29 cellular contexts compared by ENCODE assay signal in the genomic region with DNA sequence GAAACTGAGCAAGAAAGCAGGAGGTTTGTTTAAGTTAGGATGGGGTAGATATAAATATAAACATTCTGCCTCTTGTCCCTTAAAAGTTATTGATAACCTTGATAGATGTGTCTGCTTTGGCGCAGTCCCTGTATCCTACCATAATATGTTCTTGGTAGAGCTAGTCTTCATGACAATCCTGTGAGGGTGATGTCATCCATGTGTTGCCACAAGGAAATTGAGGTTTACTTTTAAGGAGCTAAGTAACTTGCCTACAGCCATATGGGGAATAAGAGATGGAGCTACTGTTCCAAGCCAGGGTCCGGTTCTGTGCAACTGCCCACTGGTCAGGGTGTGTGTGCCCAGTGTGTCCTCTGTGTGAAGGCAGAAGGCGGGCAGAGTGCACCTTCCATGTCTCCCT.
DNase-seq lines count a peak whose midpoint lies in the region; ATAC-seq, FAIRE-seq and TF ChIP-seq lines count a peak whose summit lies in the region.
"Had no signal": no experiment of that assay in that cellular context is flagged by ENCODE, and none has a peak within 500 bp of the region (broad histone marks: within the 10 kb centered on the region; RNA-seq: fewer than 3 reads in every experiment).

No MANE protein-coding gene starts in this region.

- no peaks in the 10 kb centered on the region for H3K9me3 ChIP-seq in CD4-positive, alpha-beta T cell (ENCODE audit: control insufficient read depth, low read length)
- H3K9me3 ChIP-seq: colonic mucosa, MG63, upper lobe of right lung had no signal

- POLR2A ChIA-PET in CD4-positive, alpha-beta T cell (lab: Charles Lee), result no interaction called here
- POLR2A ChIA-PET in activated B cell treated with CpG ODN at 0.5 μM for 24 hours (lab: Charles Lee), result no interaction called here

- H3K27me3 Mint-ChIP-seq in CD4-positive, alpha-beta T cell, result no peaks in the 10 kb centered on the region
- H3K27me3 Mint-ChIP-seq in activated B cell treated with CpG ODN at 0.5 μM for 24 hours (no peaks in the 10 kb centered on the region), nephron progenitor cell (ENCODE audit: low read depth, poor library complexity) (no peaks in the 10 kb centered on the region)
- H3K27me3 Mint-ChIP-seq: activated CD4-positive, alpha-beta T cell treated with anti-CD3 and anti-CD28 coated beads for 36 hours had no signal

- FAIRE-seq in H54 (lab: Jason Lieb, UNC), result no peak
- FAIRE-seq: D721Med had no signal

- no peak for TF ChIP-seq POLR2A in H54 (IDR thresholded peaks at IDR 0.05; ENCODE audit: low read depth, low read length)

- H3K27ac Mint-ChIP-seq in CD4-positive, alpha-beta T cell, result peak overlapping the region; percentile 15
- peak overlapping the region; percentile 16 for H3K27ac Mint-ChIP-seq in activated B cell treated with CpG ODN at 0.5 μM for 24 hours
- H3K27ac Mint-ChIP-seq in nephron progenitor cell, result no peak overlapping the region
- H3K27ac Mint-ChIP-seq: activated CD4-positive, alpha-beta T cell treated with anti-CD3 and anti-CD28 coated beads for 36 hours; T-helper 1 cell treated with Interleukin-12 subunit alpha and Interleukin-12 subunit beta and Interleukin-4 antibody, amounts not matched to agents 30 μg/mL and 1 μg/mL, for 36 hours had no signal

- peaks cover 13% of the 10 kb centered on the region for H3K4me1 Mint-ChIP-seq in CD4-positive, alpha-beta T cell (ENCODE audit: low read depth)
- H3K4me1 Mint-ChIP-seq in activated B cell treated with CpG ODN at 0.5 μM for 24 hours (peaks cover 48% of the 10 kb centered on the region), nephron progenitor cell (peaks cover 38% of the 10 kb centered on the region)

- no peak for DNase-seq in CD4-positive, alpha-beta T cell
- DNase-seq in activated B cell treated with CpG ODN at 0.5 μM for 24 hours (no peak), kidney tubule cell (ENCODE audit: low spot score) (peak; percentile 34), H54 (ENCODE audit: insufficient read length, low spot score) (no peak), nephron progenitor cell (no peak), NCI-H1105 (lab: John Stamatoyannopoulos, UW) (no peak)
- no peak for DNase-seq in activated CD8-positive, alpha-beta memory T cell treated with anti-CD3 and anti-CD28 coated beads, Interleukin-2, amount 50 U/mL, for 48 hours
- DNase-seq: activated CD4-positive, alpha-beta T cell treated with anti-CD3 and anti-CD28 coated beads for 36 hours; activated CD8-positive, alpha-beta memory T cell treated with anti-CD3 and anti-CD28 coated beads for 24 hours; activated naive CD4-positive, alpha-beta T cell; activated T-cell treated with anti-CD3 and anti-CD28 coated beads, Interleukin-2, amount 50 U/mL, for 1 hour; amniotic stem cell; C1 segment of cervical spinal cord; colonic mucosa; endodermal cell; HCEC 1CT; hypothalamus; KG1; left ventricle myocardium superior; MG63; natural killer cell; NCI-H1417; NCI-H446 treated with DMSO at 0.1 percent for 48 hours; stimulated activated CD4-positive, alpha-beta T cell treated with anti-CD3 and anti-CD28 coated beads, Interleukin-1b, Interleukin-23, amount 100 ng/mL, for 48 hours; substantia nigra; upper lobe of right lung had no signal

- H3K27me3 ChIP-seq in CD4-positive, alpha-beta T cell (ENCODE audit: control insufficient read depth, insufficient read depth, low read length), result no peaks in the 10 kb centered on the region
- H3K27me3 ChIP-seq: colonic mucosa, MG63, upper lobe of right lung had no signal

- H3K27ac ChIP-seq in 22Rv1, result peak overlapping the region; percentile 98
- no peak overlapping the region for H3K27ac ChIP-seq in CD4-positive, alpha-beta T cell (ENCODE audit: low read depth, low read length)
- H3K27ac ChIP-seq: upper lobe of right lung had no signal

- ATAC-seq in CD4-positive, alpha-beta T cell (ENCODE audit: poor library complexity), result no peak
- ATAC-seq in activated B cell treated with CpG ODN at 0.5 μM for 24 hours (ENCODE audit: low read depth), result no peak
- ATAC-seq: activated CD4-positive, alpha-beta T cell treated with anti-CD3 and anti-CD28 coated beads for 36 hours; left ventricle myocardium superior; natural killer cell; upper lobe of right lung had no signal

- intact Hi-C loops in CD4-positive, alpha-beta T cell (cut with DNase I, micrococcal nuclease), result no loop called here
- intact Hi-C loops in activated B cell treated with CpG ODN at 0.5 μM for 24 hours (cut with micrococcal nuclease), result no loop called here

- H3K36me3 Mint-ChIP-seq in CD4-positive, alpha-beta T cell (ENCODE audit: low read depth), result peaks cover 62% of the 10 kb centered on the region
- H3K36me3 Mint-ChIP-seq in activated B cell treated with CpG ODN at 0.5 μM for 24 hours (ENCODE audit: low read depth) (peaks cover 65% of the 10 kb centered on the region), nephron progenitor cell (ENCODE audit: low read depth) (peaks cover 48% of the 10 kb centered on the region)
- H3K36me3 Mint-ChIP-seq: natural killer cell had no signal

- CTCF ChIA-PET in CD4-positive, alpha-beta T cell (lab: Charles Lee), result no interaction called here
- CTCF ChIA-PET in activated B cell treated with CpG ODN at 0.5 μM for 24 hours (lab: Charles Lee), result interaction anchor here (1.1 kb wide), 1 partner anchor 513 kb away, joined by 3 read pairs; no protein-coding TSS in a partner anchor

- H3K4me3 Mint-ChIP-seq in CD4-positive, alpha-beta T cell, result no peak overlapping the region
- H3K4me3 Mint-ChIP-seq in activated B cell treated with CpG ODN at 0.5 μM for 24 hours (no peak overlapping the region), nephron progenitor cell (no peak overlapping the region)
- H3K4me3 Mint-ChIP-seq: activated CD4-positive, alpha-beta T cell treated with anti-CD3 and anti-CD28 coated beads for 36 hours; endodermal cell; natural killer cell; T-helper 1 cell treated with Interleukin-12 subunit alpha and Interleukin-12 subunit beta and Interleukin-4 antibody, amounts not matched to agents 30 μg/mL and 1 μg/mL, for 36 hours had no signal

- H3K9me3 Mint-ChIP-seq in CD4-positive, alpha-beta T cell, result no peaks in the 10 kb centered on the region
- H3K9me3 Mint-ChIP-seq in activated B cell treated with CpG ODN at 0.5 μM for 24 hours (no peaks in the 10 kb centered on the region), nephron progenitor cell (no peaks in the 10 kb centered on the region)
- H3K9me3 Mint-ChIP-seq: endodermal cell; natural killer cell; T-helper 1 cell treated with Interleukin-12 subunit alpha and Interleukin-12 subunit beta and Interleukin-4 antibody, amounts not matched to agents 30 μg/mL and 1 μg/mL, for 36 hours had no signal

- TF ChIP-seq CTCF in 22Rv1 (IDR thresholded peaks at IDR 0.05) (no peak), activated B cell treated with CpG ODN at 0.5 μM for 24 hours (IDR thresholded peaks at IDR 0.05) (no peak), nephron progenitor cell (IDR thresholded peaks at IDR 0.05) (no peak)
- TF ChIP-seq CTCF in CD4-positive, alpha-beta T cell (IDR thresholded peaks at IDR 0.05), result no peak
